In the genomic region with DNA sequence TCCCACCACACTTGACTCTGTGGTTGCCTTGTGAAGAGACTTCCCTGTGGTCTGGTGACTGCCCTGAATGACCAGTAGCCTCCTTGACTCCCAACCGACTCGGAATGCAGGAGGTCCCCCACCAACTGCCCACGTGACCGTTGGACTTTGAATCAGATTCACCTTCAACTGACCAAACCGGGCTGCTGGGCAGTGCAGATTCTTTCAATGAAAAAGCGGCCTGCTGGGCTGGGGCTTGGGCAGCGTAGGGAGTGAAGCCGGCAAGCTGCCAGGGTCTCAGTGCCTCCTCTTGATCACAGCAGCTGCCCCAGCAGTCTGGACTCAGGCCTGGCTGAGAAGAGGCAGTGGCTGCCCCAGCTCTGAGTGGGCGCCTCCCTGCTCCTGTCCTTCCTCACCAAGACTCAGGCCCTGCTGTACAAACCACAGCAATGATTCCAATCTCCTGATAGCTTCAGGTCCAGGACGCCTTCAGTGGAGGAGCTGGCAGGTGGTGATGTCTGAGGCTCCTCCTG, we compare ENCODE assay signal across 2 cellular contexts.
TF ChIP-seq lines count a peak whose summit lies in the region.

No MANE protein-coding gene starts in this region.

TF ChIP-seq in H1, 55 proteins besides CTCF, POLR2A, EP300 and RAD21:
- no peak for TF ChIP-seq JUN (IDR thresholded peaks at IDR 0.05; ENCODE audit: low read depth, low read length)
- no peak for TF ChIP-seq EZH2 (IDR thresholded peaks at IDR 0.05; ENCODE audit: low read depth, low read length, severe bottlenecking)
- no peak for TF ChIP-seq HDAC6 (IDR thresholded peaks at IDR 0.05; ENCODE audit: low read depth, low read length)
- TF ChIP-seq BCL11A (IDR thresholded peaks at IDR 0.05; ENCODE audit: low read depth in 2 of 2, low read length in 2 of 2), result no peak
- TF ChIP-seq YY1 (IDR thresholded peaks at IDR 0.05; ENCODE audit: low read depth, low read length), result no peak
- TF ChIP-seq, protein P1, sequence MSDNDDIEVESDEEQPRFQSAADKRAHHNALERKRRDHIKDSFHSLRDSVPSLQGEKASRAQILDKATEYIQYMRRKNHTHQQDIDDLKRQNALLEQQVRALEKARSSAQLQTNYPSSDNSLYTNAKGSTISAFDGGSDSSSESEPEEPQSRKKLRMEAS (IDR thresholded peaks at IDR 0.05), result no peak
- no peak for TF ChIP-seq TAF7 (optimal IDR thresholded peaks at IDR 0.05; ENCODE audit: borderline replicate concordance, low read depth, low read length)
- no peak for TF ChIP-seq CEBPB (IDR thresholded peaks at IDR 0.05; ENCODE audit: low read depth, low read length)
- no peak for TF ChIP-seq TCF12 (IDR thresholded peaks at IDR 0.05; ENCODE audit: low read depth, low read length)
- no peak for TF ChIP-seq BACH1 (IDR thresholded peaks at IDR 0.05; ENCODE audit: low read length)
- no peak for TF ChIP-seq FOSL1 (IDR thresholded peaks at IDR 0.05; ENCODE audit: insufficient read depth, low read depth, low read length)
- TF ChIP-seq, protein P2, sequence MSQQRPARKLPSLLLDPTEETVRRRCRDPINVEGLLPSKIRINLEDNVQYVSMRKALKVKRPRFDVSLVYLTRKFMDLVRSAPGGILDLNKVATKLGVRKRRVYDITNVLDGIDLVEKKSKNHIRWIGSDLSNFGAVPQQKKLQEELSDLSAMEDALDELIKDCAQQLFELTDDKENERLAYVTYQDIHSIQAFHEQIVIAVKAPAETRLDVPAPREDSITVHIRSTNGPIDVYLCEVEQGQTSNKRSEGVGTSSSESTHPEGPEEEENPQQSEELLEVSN (IDR thresholded peaks at IDR 0.05), result no peak
- TF ChIP-seq SAP30 (IDR thresholded peaks at IDR 0.05; ENCODE audit: insufficient read depth, insufficient replicate concordance, low read length), result no peak

TF ChIP-seq in WTC11, 78 proteins besides CTCF, POLR2A, EP300 and RAD21:
- TF ChIP-seq SMAD4 (CRISPR knock-in tag; IDR thresholded peaks at IDR 0.05), result no peak
- TF ChIP-seq, protein P3, sequence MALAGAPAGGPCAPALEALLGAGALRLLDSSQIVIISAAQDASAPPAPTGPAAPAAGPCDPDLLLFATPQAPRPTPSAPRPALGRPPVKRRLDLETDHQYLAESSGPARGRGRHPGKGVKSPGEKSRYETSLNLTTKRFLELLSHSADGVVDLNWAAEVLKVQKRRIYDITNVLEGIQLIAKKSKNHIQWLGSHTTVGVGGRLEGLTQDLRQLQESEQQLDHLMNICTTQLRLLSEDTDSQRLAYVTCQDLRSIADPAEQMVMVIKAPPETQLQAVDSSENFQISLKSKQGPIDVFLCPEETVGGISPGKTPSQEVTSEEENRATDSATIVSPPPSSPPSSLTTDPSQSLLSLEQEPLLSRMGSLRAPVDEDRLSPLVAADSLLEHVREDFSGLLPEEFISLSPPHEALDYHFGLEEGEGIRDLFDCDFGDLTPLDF (CRISPR knock-in tag; IDR thresholded peaks at IDR 0.05), result no peak
- TF ChIP-seq ZBTB21 (CRISPR knock-in tag; IDR thresholded peaks at IDR 0.05; ENCODE audit: borderline replicate concordance), result no peak
- no peak for TF ChIP-seq EMX1 (CRISPR knock-in tag; IDR thresholded peaks at IDR 0.05)
- TF ChIP-seq GTF2I (CRISPR knock-in tag; conservative IDR thresholded peaks at IDR 0.05), result no peak
- TF ChIP-seq, protein P4, sequence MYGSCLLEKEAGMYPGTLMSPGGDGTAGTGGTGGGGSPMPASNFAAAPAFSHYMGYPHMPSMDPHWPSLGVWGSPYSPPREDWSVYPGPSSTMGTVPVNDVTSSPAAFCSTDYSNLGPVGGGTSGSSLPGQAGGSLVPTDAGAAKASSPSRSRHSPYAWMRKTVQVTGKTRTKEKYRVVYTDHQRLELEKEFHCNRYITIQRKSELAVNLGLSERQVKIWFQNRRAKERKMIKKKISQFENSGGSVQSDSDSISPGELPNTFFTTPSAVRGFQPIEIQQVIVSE (CRISPR knock-in tag; IDR thresholded peaks at IDR 0.05; ENCODE audit: borderline replicate concordance), result no peak
- TF ChIP-seq, protein P5, sequence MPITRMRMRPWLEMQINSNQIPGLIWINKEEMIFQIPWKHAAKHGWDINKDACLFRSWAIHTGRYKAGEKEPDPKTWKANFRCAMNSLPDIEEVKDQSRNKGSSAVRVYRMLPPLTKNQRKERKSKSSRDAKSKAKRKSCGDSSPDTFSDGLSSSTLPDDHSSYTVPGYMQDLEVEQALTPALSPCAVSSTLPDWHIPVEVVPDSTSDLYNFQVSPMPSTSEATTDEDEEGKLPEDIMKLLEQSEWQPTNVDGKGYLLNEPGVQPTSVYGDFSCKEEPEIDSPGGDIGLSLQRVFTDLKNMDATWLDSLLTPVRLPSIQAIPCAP (CRISPR knock-in tag; IDR thresholded peaks at IDR 0.05), result no peak
- TF ChIP-seq ZNF423 (CRISPR knock-in tag; IDR thresholded peaks at IDR 0.05), result no peak
- TF ChIP-seq RORB (CRISPR knock-in tag; IDR thresholded peaks at IDR 0.05), result no peak
- TF ChIP-seq ZNF121 (CRISPR knock-in tag; IDR thresholded peaks at IDR 0.05), result no peak
- no peak for TF ChIP-seq MXD4 (CRISPR knock-in tag; IDR thresholded peaks at IDR 0.05; ENCODE audit: borderline replicate concordance)
- no peak for TF ChIP-seq TEAD4 (CRISPR knock-in tag; IDR thresholded peaks at IDR 0.05)
- TF ChIP-seq, protein P6, sequence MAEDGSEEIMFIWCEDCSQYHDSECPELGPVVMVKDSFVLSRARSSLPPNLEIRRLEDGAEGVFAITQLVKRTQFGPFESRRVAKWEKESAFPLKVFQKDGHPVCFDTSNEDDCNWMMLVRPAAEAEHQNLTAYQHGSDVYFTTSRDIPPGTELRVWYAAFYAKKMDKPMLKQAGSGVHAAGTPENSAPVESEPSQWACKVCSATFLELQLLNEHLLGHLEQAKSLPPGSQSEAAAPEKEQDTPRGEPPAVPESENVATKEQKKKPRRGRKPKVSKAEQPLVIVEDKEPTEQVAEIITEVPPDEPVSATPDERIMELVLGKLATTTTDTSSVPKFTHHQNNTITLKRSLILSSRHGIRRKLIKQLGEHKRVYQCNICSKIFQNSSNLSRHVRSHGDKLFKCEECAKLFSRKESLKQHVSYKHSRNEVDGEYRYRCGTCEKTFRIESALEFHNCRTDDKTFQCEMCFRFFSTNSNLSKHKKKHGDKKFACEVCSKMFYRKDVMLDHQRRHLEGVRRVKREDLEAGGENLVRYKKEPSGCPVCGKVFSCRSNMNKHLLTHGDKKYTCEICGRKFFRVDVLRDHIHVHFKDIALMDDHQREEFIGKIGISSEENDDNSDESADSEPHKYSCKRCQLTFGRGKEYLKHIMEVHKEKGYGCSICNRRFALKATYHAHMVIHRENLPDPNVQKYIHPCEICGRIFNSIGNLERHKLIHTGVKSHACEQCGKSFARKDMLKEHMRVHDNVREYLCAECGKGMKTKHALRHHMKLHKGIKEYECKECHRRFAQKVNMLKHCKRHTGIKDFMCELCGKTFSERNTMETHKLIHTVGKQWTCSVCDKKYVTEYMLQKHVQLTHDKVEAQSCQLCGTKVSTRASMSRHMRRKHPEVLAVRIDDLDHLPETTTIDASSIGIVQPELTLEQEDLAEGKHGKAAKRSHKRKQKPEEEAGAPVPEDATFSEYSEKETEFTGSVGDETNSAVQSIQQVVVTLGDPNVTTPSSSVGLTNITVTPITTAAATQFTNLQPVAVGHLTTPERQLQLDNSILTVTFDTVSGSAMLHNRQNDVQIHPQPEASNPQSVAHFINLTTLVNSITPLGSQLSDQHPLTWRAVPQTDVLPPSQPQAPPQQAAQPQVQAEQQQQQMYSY (CRISPR knock-in tag; IDR thresholded peaks at IDR 0.05), result no peak
- TF ChIP-seq, protein P7, sequence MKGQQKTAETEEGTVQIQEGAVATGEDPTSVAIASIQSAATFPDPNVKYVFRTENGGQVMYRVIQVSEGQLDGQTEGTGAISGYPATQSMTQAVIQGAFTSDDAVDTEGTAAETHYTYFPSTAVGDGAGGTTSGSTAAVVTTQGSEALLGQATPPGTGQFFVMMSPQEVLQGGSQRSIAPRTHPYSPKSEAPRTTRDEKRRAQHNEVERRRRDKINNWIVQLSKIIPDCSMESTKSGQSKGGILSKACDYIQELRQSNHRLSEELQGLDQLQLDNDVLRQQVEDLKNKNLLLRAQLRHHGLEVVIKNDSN (CRISPR knock-in tag; IDR thresholded peaks at IDR 0.05), result no peak
